In the genomic region with DNA sequence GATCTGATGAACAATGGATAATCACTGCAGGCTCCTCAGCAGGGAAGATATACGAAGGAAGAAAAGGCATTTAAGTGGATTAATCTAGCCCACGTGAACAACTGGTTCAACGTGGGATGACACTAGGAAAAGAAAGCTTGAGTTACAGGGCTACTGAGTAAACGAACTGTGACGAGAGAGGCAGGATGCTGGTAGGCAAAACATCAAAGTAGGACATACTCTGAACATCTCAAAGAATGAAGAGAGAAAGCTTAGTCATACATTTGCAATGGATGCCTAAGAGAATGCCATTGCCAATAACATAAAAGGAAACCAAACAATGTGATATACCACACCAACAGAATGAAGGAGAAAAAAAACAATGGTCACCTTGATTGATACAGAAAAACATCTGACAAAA, we compare ENCODE assay signal across 14 cellular contexts. TPM values are rescaled to one million over a fixed set of nuclear protein-coding genes. Genes with fewer than 3 reads are reported as not detected.
DNase-seq lines count a peak whose midpoint lies in the region; ATAC-seq lines count a peak whose summit lies in the region.
"Had no signal": no experiment of that assay in that cellular context is flagged by ENCODE, and none has a peak within 500 bp of the region (broad histone marks: within the 10 kb centered on the region; RNA-seq: fewer than 3 reads in every experiment).

No MANE protein-coding gene starts in this region.

- H2BK120ac ChIP-seq in mesenchymal stem cell (ENCODE audit: low read depth, low read length): no peak overlapping the region

- H2BK12ac ChIP-seq in mesenchymal stem cell (ENCODE audit: low read length in 2 of 2): no peak overlapping the region

- no peak overlapping the region for H3K4ac ChIP-seq in mesenchymal stem cell (ENCODE audit: low read depth in 1 of 2, low read length in 2 of 2)

- H3K4me1 ChIP-seq in HUES64 (ENCODE audit: insufficient read depth, low read length): peaks cover 39% of the 10 kb centered on the region
- no peaks in the 10 kb centered on the region for H3K4me1 ChIP-seq in mesenchymal stem cell (ENCODE audit: control insufficient read depth, insufficient read depth, low read depth, low read length)

- no peak overlapping the region for H3K4me3 ChIP-seq in HUES64 (ENCODE audit: low read length)
- no peak overlapping the region for H3K4me3 ChIP-seq in mesenchymal stem cell (ENCODE audit: insufficient read depth in 1 of 2, low read depth in 1 of 2, low read length in 2 of 2)
- H3K4me3 ChIP-seq: cardiac muscle cell, GM23248 had no signal

- H4K8ac ChIP-seq in mesenchymal stem cell (ENCODE audit: low read length): no peak overlapping the region

- H3K9ac ChIP-seq in HUES64 (ENCODE audit: low read depth, low read length) (peak overlapping the region; percentile 19; the same call in 1 of the 2 replicates), mesenchymal stem cell (ENCODE audit: low read length) (no peak overlapping the region)
- H3K9ac ChIP-seq: GM23248 had no signal

- 11% methylated on average over 5 of the region's 5 CpGs for WGBS in HUES64
- 45% methylated on average over 5 of the region's 5 CpGs for WGBS in mesenchymal stem cell

- H3K18ac ChIP-seq in mesenchymal stem cell (ENCODE audit: low read depth in 1 of 2, low read length in 2 of 2): no peak overlapping the region

- peaks cover 26% of the 10 kb centered on the region for H3K36me3 ChIP-seq in HUES64 (ENCODE audit: insufficient read depth, low read length)
- peaks cover 3 to 4% of the 10 kb centered on the region in 2 experiments for H3K36me3 ChIP-seq in mesenchymal stem cell (ENCODE audit: control insufficient read depth in 1 of 2, insufficient read depth in 2 of 2, low read depth in 1 of 2, low read length in 2 of 2)

- H3K27me3 ChIP-seq in HUES64 (ENCODE audit: insufficient read depth, low read length) (no peaks in the 10 kb centered on the region), mesenchymal stem cell (ENCODE audit: control insufficient read depth in 1 of 2, insufficient read depth in 1 of 2, low read length in 2 of 2) (no peaks in the 10 kb centered on the region)
- H3K27me3 ChIP-seq: cardiac muscle cell had no signal

- no peak overlapping the region for H2AK5ac ChIP-seq in mesenchymal stem cell (ENCODE audit: low read length, severe bottlenecking)

- no peak overlapping the region for H4K91ac ChIP-seq in mesenchymal stem cell (ENCODE audit: low read length)

- DNase-seq in DMS53 treated with DMSO at 0.1 percent for 48 hours (lab: John Stamatoyannopoulos, UW; ENCODE audit: unreplicated experiment) (peak; percentile 70), amniotic epithelial cell (ENCODE audit: low read depth) (peak; percentile 10), mesenchymal stem cell (peak; percentile 31), DMS 273 treated with DMSO at 0.1 percent for 48 hours (lab: John Stamatoyannopoulos, UW) (no peak), SHP77 treated with DMSO at 0.1 percent for 48 hours (lab: John Stamatoyannopoulos, UW) (no peak)
- DNase-seq: activated CD4-positive, alpha-beta T cell treated with anti-CD3 and anti-CD28 coated beads for 1 hour; glutamatergic neuron; GM23248; NCI-H1694 treated with DMSO at 0.1 percent for 48 hours; stimulated activated CD4-positive, alpha-beta T cell treated with anti-CD3 and anti-CD28 coated beads, Interleukin-1b, Interleukin-23, amount 100 ng/mL, for 48 hours had no signal

- ATAC-seq in HG02588 (IDR thresholded peaks at IDR 0.05; ENCODE audit: unreplicated experiment): no peak
- no peak for ATAC-seq in GM18870 (IDR thresholded peaks at IDR 0.05; ENCODE audit: unreplicated experiment)

- H3K9me3 ChIP-seq in HUES64 (ENCODE audit: insufficient read depth, low read depth, low read length): no peaks in the 10 kb centered on the region
- no peaks in the 10 kb centered on the region for H3K9me3 ChIP-seq in mesenchymal stem cell (ENCODE audit: control insufficient read depth, low read length)

- no peak overlapping the region for H2AFZ ChIP-seq in mesenchymal stem cell (ENCODE audit: low read depth, low read length)
- H2AFZ ChIP-seq: GM23248 had no signal

- H3K27ac ChIP-seq in HUES64 (ENCODE audit: low read depth, low read length) (peak overlapping the region; percentile 21; the same call in 1 of the 2 replicates), mesenchymal stem cell (ENCODE audit: low read length, poor library complexity, severe bottlenecking) (no peak overlapping the region)
- H3K27ac ChIP-seq: cardiac muscle cell, GM23248 had no signal

- no peak overlapping the region for H3K14ac ChIP-seq in mesenchymal stem cell (ENCODE audit: low read length in 2 of 2)

- no peak overlapping the region for H3K23ac ChIP-seq in mesenchymal stem cell (ENCODE audit: low read length in 2 of 2)

- no peak overlapping the region for H2BK5ac ChIP-seq in mesenchymal stem cell (ENCODE audit: low read depth, low read length, poor library complexity, severe bottlenecking)

- H3K4me2 ChIP-seq in mesenchymal stem cell (ENCODE audit: low read length, poor library complexity, severe bottlenecking): no peak overlapping the region

- peaks cover 24% of the 10 kb centered on the region for H3K79me1 ChIP-seq in mesenchymal stem cell (replicated peaks; ENCODE audit: low read length, poor library complexity, severe bottlenecking)

- no peak overlapping the region for H2BK15ac ChIP-seq in mesenchymal stem cell (ENCODE audit: low read depth, poor library complexity, severe bottlenecking)

RNA-seq across cellular contexts. Expression of a gene that starts 12.9 kb away (rescaled TPM):
- 56.4 TPM for polyA plus RNA-seq in HUES64 (2013, experiment 1 of 2)
- 59.0 TPM for polyA plus RNA-seq in HUES64 (2013, experiment 2 of 2)
- polyA plus RNA-seq in mesenchymal stem cell (2013, experiment 1 of 2): 10.4 TPM
- polyA plus RNA-seq in mesenchymal stem cell (2013, experiment 2 of 2): 11.0 TPM

RNA-seq across cellular contexts. Expression of a gene that starts 42.2 kb away (rescaled TPM):
- polyA plus RNA-seq in HUES64 (2013, experiment 1 of 2): not detected
- polyA plus RNA-seq in HUES64 (2013, experiment 2 of 2): not detected
- not detected for polyA plus RNA-seq in mesenchymal stem cell (2013, experiment 1 of 2)
- polyA plus RNA-seq in mesenchymal stem cell (2013, experiment 2 of 2): not detected
- polyA plus RNA-seq: cardiac muscle cell, GM23248 had no signal

Comparison
In these comparisons a context has a peak if more than half of its experiments do, and no peak if none do; other contexts are left out.
1. DNase-seq: peak in DMS53 treated with DMSO at 0.1 percent for 48 hours (single experiment), amniotic epithelial cell (single experiment) and mesenchymal stem cell (single experiment); none in DMS 273 treated with DMSO at 0.1 percent for 48 hours (single experiment) and SHP77 treated with DMSO at 0.1 percent for 48 hours (single experiment).